ENCODE assay signal across 19 cellular contexts in genomic region chr9:6545017-6545691, GRCh38.
DNase-seq lines count a peak whose midpoint lies in the region; ATAC-seq and TF ChIP-seq lines count a peak whose summit lies in the region.
"Had no signal": no experiment of that assay in that cellular context is flagged by ENCODE, and none has a peak within 500 bp of the region (broad histone marks: within the 10 kb centered on the region; RNA-seq: fewer than 3 reads in every experiment).

No MANE protein-coding gene starts in this region.

- H2AK5ac ChIP-seq in IMR-90 (ENCODE audit: low read depth, low read length): no peak overlapping the region

- H3K4ac ChIP-seq in IMR-90 (ENCODE audit: low read depth, low read length): no peak overlapping the region

- H2BK15ac ChIP-seq in IMR-90 (ENCODE audit: low read depth, low read length): no peak overlapping the region

- H3K4me3 ChIP-seq in IMR-90 (ENCODE audit: insufficient read depth, low read depth, low read length) (no peak overlapping the region), brain microvascular endothelial cell (ENCODE audit: low read depth, low read length) (no peak overlapping the region)

- no peaks in the 10 kb centered on the region for H3K4me1 ChIP-seq in IMR-90 (ENCODE audit: control insufficient read depth, insufficient read depth, low read length)

- no peak overlapping the region for H3K4me2 ChIP-seq in IMR-90 (ENCODE audit: low read depth, low read length)

- DNase-seq in DMS53 (lab: John Stamatoyannopoulos, UW) (peak; percentile 82), IMR-90 (peak; percentile 50), brain microvascular endothelial cell (peak; percentile 66), kidney glomerular epithelial cell (lab: John Stamatoyannopoulos, UW) (peak; percentile 3), H4 (ENCODE audit: low spot score) (no peak), activated gamma-delta T cell treated with Interleukin-2 at 50 U/mL for 16 hours (no peak)
- DNase-seq: ACHN; CD4-positive, CD25-positive, alpha-beta regulatory T cell; DND-41; GF-D8; HFFc6; MM.1S; NCI-H1105; NCI-H1694 treated with DMSO at 0.1 percent for 48 hours; NCI-H774; SHP77 treated with DMSO at 0.1 percent for 48 hours had no signal

- no peaks in the 10 kb centered on the region for H3K9me3 ChIP-seq in IMR-90 (ENCODE audit: control insufficient read depth, insufficient read depth, low read length)

- no peaks in the 10 kb centered on the region for H3K79me1 ChIP-seq in IMR-90 (ENCODE audit: low read depth in 1 of 2, low read length in 2 of 2)

- TF ChIP-seq RAD21 in IMR-90 (IDR thresholded peaks at IDR 0.05; ENCODE audit: low read length): no peak

- dilution Hi-C loops in IMR-90 (cut with HindIII; ENCODE audit: low sequenced_read_pairs, unreplicated experiment): no loop called here

- H3K14ac ChIP-seq in IMR-90 (replicated peaks; ENCODE audit: low read depth, low read length): no peak overlapping the region

- POLR2A ChIA-PET in IMR-90 (lab: Charles Lee; ENCODE audit: unreplicated experiment): no interaction called here

- H4K91ac ChIP-seq in IMR-90 (ENCODE audit: insufficient read depth, low read depth, low read length): no peak overlapping the region

- H3K9ac ChIP-seq in IMR-90 (ENCODE audit: low read depth, low read length): no peak overlapping the region

- H4K5ac ChIP-seq in IMR-90 (ENCODE audit: low read depth, low read length): no peak overlapping the region

- TF ChIP-seq CTCF in IMR-90 (conservative IDR thresholded peaks at IDR 0.05; ENCODE audit: low read depth, low read length) (no peak), brain microvascular endothelial cell (IDR thresholded peaks at IDR 0.05; ENCODE audit: low read depth, low read length, missing control alignments) (no peak)

- H3K23ac ChIP-seq in IMR-90 (ENCODE audit: low read depth, low read length): no peak overlapping the region

- no peak for TF ChIP-seq POLR2A in IMR-90 (IDR thresholded peaks at IDR 0.05; ENCODE audit: low read depth, low read length)

- H2BK120ac ChIP-seq in IMR-90 (ENCODE audit: low read depth, low read length): no peak overlapping the region

- no CpG with 5 or more reads among the region's 8 CpGs for WGBS in IMR-90 (ENCODE audit: extremely low coverage in 2 of 2, insufficient read length in 1 of 2), 2 experiments

- ATAC-seq in IMR-90 (ENCODE audit: low read depth) (no peak), HG02885 (IDR thresholded peaks at IDR 0.05; ENCODE audit: poor library complexity, unreplicated experiment) (no peak), HG03432 (IDR thresholded peaks at IDR 0.05; ENCODE audit: unreplicated experiment) (no peak)

- no peak overlapping the region for H2BK5ac ChIP-seq in IMR-90 (ENCODE audit: low read depth, low read length, poor library complexity, severe bottlenecking)

- intact Hi-C loops in IMR-90 (cut with micrococcal nuclease): no loop called here

- in situ Hi-C loops in IMR-90 (cut with MboI; ENCODE audit: low sequenced_read_pairs): no loop called here
- in situ Hi-C loops in brain microvascular endothelial cell (cut with HindIII; ENCODE audit: low pct_ligation_motif_present, low sequenced_read_pairs): no loop called here

- no peaks in the 10 kb centered on the region for H3K9me1 ChIP-seq in IMR-90 (ENCODE audit: insufficient read depth, low read length)

- H3K56ac ChIP-seq in IMR-90 (ENCODE audit: extremely low read depth, insufficient read depth, low read length): no peak overlapping the region

- no peak overlapping the region for H2AK9ac ChIP-seq in IMR-90 (replicated peaks; ENCODE audit: low read depth, low read length, poor library complexity)

- BruUV-seq in IMR-90 (replicated peaks; lab: Mats Ljungman, UMichigan): no TSS peak

- no peaks in the 10 kb centered on the region for H3K27me3 ChIP-seq in IMR-90 (ENCODE audit: control insufficient read depth, insufficient read depth, low read length)
- no peaks in the 10 kb centered on the region for H3K27me3 ChIP-seq in brain microvascular endothelial cell (replicated peaks)

- H3K27ac ChIP-seq in IMR-90 (ENCODE audit: insufficient read depth, low read length): no peak overlapping the region
- no peak overlapping the region for H3K27ac ChIP-seq in brain microvascular endothelial cell
- H3K27ac ChIP-seq: HL-60 had no signal

- no peak overlapping the region for H2BK20ac ChIP-seq in IMR-90 (ENCODE audit: low read depth, low read length)

- no peak overlapping the region for H3K18ac ChIP-seq in IMR-90 (ENCODE audit: low read depth, low read length)

- no peak overlapping the region for H2AFZ ChIP-seq in IMR-90 (replicated peaks; ENCODE audit: low read length, poor library complexity)

- H4K8ac ChIP-seq in IMR-90 (ENCODE audit: low read depth in 2 of 2, low read length in 2 of 2): no peak overlapping the region

- CTCF ChIA-PET in IMR-90 (lab: Yijun Ruan, JAX): no interaction called here

- no peaks in the 10 kb centered on the region for H4K20me1 ChIP-seq in IMR-90 (ENCODE audit: insufficient read depth, low read length)

- H3K36me3 ChIP-seq in IMR-90 (ENCODE audit: control insufficient read depth, insufficient read depth, low read length): no peaks in the 10 kb centered on the region
- H3K36me3 ChIP-seq in brain microvascular endothelial cell (replicated peaks): no peaks in the 10 kb centered on the region

TF ChIP-seq in IMR-90, 13 proteins besides CTCF, POLR2A, EP300 and RAD21:
- TF ChIP-seq NFE2L2 (IDR thresholded peaks at IDR 0.05; ENCODE audit: low read depth, low read length) (no peak), USF2 (IDR thresholded peaks at IDR 0.05; ENCODE audit: low read depth, low read length) (no peak), SMC3 (IDR thresholded peaks at IDR 0.05; ENCODE audit: low read depth, low read length) (no peak), ELK1 (IDR thresholded peaks at IDR 0.05; ENCODE audit: borderline replicate concordance, low read depth, low read length) (no peak), MAFK (IDR thresholded peaks at IDR 0.05; ENCODE audit: low read depth, low read length) (no peak), FOS (IDR thresholded peaks at IDR 0.05; ENCODE audit: low read depth, low read length) (no peak), CHD1 (IDR thresholded peaks at IDR 0.05; ENCODE audit: low read depth, low read length) (no peak), RCOR1 (IDR thresholded peaks at IDR 0.05; ENCODE audit: insufficient replicate concordance, low read length) (no peak)
TF ChIP-seq in IMR-90: peak in this region for 0.

Comparison
In these comparisons a context has a peak if more than half of its experiments do, and no peak if none do; other contexts are left out.
1. DNase-seq: peak in DMS53 (single experiment), IMR-90 (single experiment), brain microvascular endothelial cell (single experiment) and kidney glomerular epithelial cell (single experiment); none in H4 (single experiment) and activated gamma-delta T cell treated with Interleukin-2 at 50 U/mL for 16 hours (single experiment).